In genomic region chr1:203592156-203592555, GRCh38 we compare ENCODE assay signal across 14 cellular contexts. TPM values are rescaled to one million over a fixed set of nuclear protein-coding genes. Genes with fewer than 3 reads are reported as not detected.
DNase-seq lines count a peak whose midpoint lies in the region; ATAC-seq and TF ChIP-seq lines count a peak whose summit lies in the region.
"Had no signal": no experiment of that assay in that cellular context is flagged by ENCODE, and none has a peak within 500 bp of the region (broad histone marks: within the 10 kb centered on the region; RNA-seq: fewer than 3 reads in every experiment).

No MANE protein-coding gene starts in this region.

- H3K36me3 ChIP-seq in mammary epithelial cell (ENCODE audit: insufficient read depth, low read length) (no peaks in the 10 kb centered on the region), thyroid gland (no peaks in the 10 kb centered on the region), suprapubic skin (no peaks in the 10 kb centered on the region)

- CTCF ChIA-PET in mammary epithelial cell (lab: Charles Lee; ENCODE audit: low non-redundant PET) (interaction anchor here (0.5 kb wide), 1 partner anchor 110 kb away, joined by 7 read pairs; no protein-coding TSS in a partner anchor), MCF 10A (lab: Yijun Ruan, JAX) (interaction anchor here (0.5 to 1.5 kb wide), 4 partner anchors 31 to 641 kb away, joined by 3 to 10 read pairs (median 4); no protein-coding TSS in a partner anchor)

- H3K4me3 ChIP-seq in mammary epithelial cell (replicated peaks in 1 of 3; ENCODE audit: insufficient read depth in 1 of 3, low read depth in 2 of 3, low read length in 3 of 3) (no peak overlapping the region), thyroid gland (replicated peaks in 1 of 3) (no peak overlapping the region), suprapubic skin (no peak overlapping the region)

- in situ Hi-C loops in mammary epithelial cell (cut with MboI; ENCODE audit: low sequenced_read_pairs in 2 of 2) = no loop called here

- H3K4me3 Mint-ChIP-seq in MCF 10A (ENCODE audit: unreplicated experiment) (no peak overlapping the region), mesothelial cell of epicardium (no peak overlapping the region)
- H3K4me3 Mint-ChIP-seq: dendritic cell treated with granulocyte-macrophage colony-stimulating factor and Interleukin-4, amounts not matched to agents 40 ng/mL and 50 ng/mL, for 4 days; naive B cell had no signal

- H3K4me1 Mint-ChIP-seq in MCF 10A (ENCODE audit: insufficient read depth, unreplicated experiment) (peaks cover 10% of the 10 kb centered on the region), mesothelial cell of epicardium (peaks cover 59% of the 10 kb centered on the region)
- H3K4me1 Mint-ChIP-seq: naive B cell had no signal

- H3K27ac ChIP-seq in mammary epithelial cell (ENCODE audit: insufficient read depth, low read depth, low read length) (no peak overlapping the region), thyroid gland (no peak overlapping the region), suprapubic skin (no peak overlapping the region)
- H3K27ac ChIP-seq: RWPE1, VCaP had no signal

- no peak for TF ChIP-seq CTCF in mammary epithelial cell (conservative IDR thresholded peaks at IDR 0.05 in 1 of 2, IDR thresholded peaks at IDR 0.05 in 1 of 2; ENCODE audit: extremely low read depth in 1 of 2, insufficient read depth in 1 of 2, low read depth in 1 of 2, low read length in 2 of 2)
- TF ChIP-seq CTCF in MCF 10A (IDR thresholded peaks at IDR 0.05; ENCODE audit: unreplicated experiment) = no peak
- no peak for TF ChIP-seq CTCF in mesothelial cell of epicardium (IDR thresholded peaks at IDR 0.05; ENCODE audit: unreplicated experiment)
- TF ChIP-seq CTCF in thyroid gland (IDR thresholded peaks at IDR 0.05) = no peak
- TF ChIP-seq CTCF in suprapubic skin (IDR thresholded peaks at IDR 0.05) = no peak

- no peak for DNase-seq in mammary epithelial cell
- DNase-seq in MCF 10A (ENCODE audit: unreplicated experiment) = no peak
- peak; percentile 5 for DNase-seq in cerebellar cortex (ENCODE audit: low spot score)
- peak; percentile 53 to 75 for DNase-seq in mesothelial cell of epicardium (ENCODE audit: low spot score in 2 of 2, unreplicated experiment in 2 of 2)
- peak; percentile 35 to 38 for DNase-seq in thyroid gland
- DNase-seq in suprapubic skin (ENCODE audit: low spot score in 2 of 2) = no peak
- DNase-seq in NOMO-1 treated with DMSO at 0.1 percent for 48 hours (lab: John Stamatoyannopoulos, UW; ENCODE audit: unreplicated experiment) = no peak
- DNase-seq: activated effector memory CD4-positive, alpha-beta T cell treated with Interleukin-2 at 50 U/mL for 16 hours; naive B cell; stimulated activated CD4-positive, alpha-beta T cell treated with anti-CD3 and anti-CD28 coated beads, Interleukin-4, amount 100 ng/mL, for 24 hours had no signal

- peaks cover 3% of the 10 kb centered on the region for H3K4me1 ChIP-seq in mammary epithelial cell (ENCODE audit: insufficient read depth, low read length)
- peaks cover 0 to 14% of the 10 kb centered on the region in 2 donors for H3K4me1 ChIP-seq in thyroid gland
- H3K4me1 ChIP-seq in suprapubic skin = no peaks in the 10 kb centered on the region

- H3K4me2 ChIP-seq in mammary epithelial cell (ENCODE audit: insufficient read depth, low read depth, low read length) = no peak overlapping the region

- intact Hi-C loops in mammary epithelial cell (cut with micrococcal nuclease) = loop anchor here (5.0 kb wide), 1 partner anchor 50 kb away; no protein-coding TSS in a partner anchor
- intact Hi-C loops in MCF 10A (cut with micrococcal nuclease) = no loop called here
- intact Hi-C loops in thyroid gland (cut with DNase I) = no loop called here

- TF ChIP-seq POLR2A in thyroid gland (IDR thresholded peaks at IDR 0.05) = no peak
- no peak for TF ChIP-seq POLR2A in suprapubic skin (IDR thresholded peaks at IDR 0.05)

- H3K9me3 ChIP-seq in mammary epithelial cell (replicated peaks; ENCODE audit: insufficient read depth, low read length) (no peaks in the 10 kb centered on the region), thyroid gland (no peaks in the 10 kb centered on the region), suprapubic skin (no peaks in the 10 kb centered on the region)

- H3K27me3 Mint-ChIP-seq in MCF 10A (ENCODE audit: insufficient read depth, unreplicated experiment) (no peaks in the 10 kb centered on the region), mesothelial cell of epicardium (ENCODE audit: low read depth) (no peaks in the 10 kb centered on the region)

- no peak for TF ChIP-seq EP300 in suprapubic skin (IDR thresholded peaks at IDR 0.05)

- WGBS in mammary epithelial cell (ENCODE audit: low coverage, missing lambda C conversion rate) = 18% methylated on average over 5 of the region's 8 CpGs
- WGBS in thyroid gland, 2 donors = 63 to 72% methylated on average over 7 to 8 of the region's 8 CpGs
- WGBS in suprapubic skin = 92% methylated on average over 7 of the region's 8 CpGs

- no TSS peak for BruUV-seq in mammary epithelial cell (replicated peaks; lab: Mats Ljungman, UMichigan)
- no TSS peak for BruUV-seq in MCF 10A (replicated peaks; lab: Mats Ljungman, UMichigan)

- no peaks in the 10 kb centered on the region for H3K79me2 ChIP-seq in mammary epithelial cell (ENCODE audit: insufficient read depth, low read length)

- H3K27ac Mint-ChIP-seq in MCF 10A (ENCODE audit: low read depth, unreplicated experiment) (no peak overlapping the region), mesothelial cell of epicardium (peak overlapping the region; percentile 98)
- H3K27ac Mint-ChIP-seq: dendritic cell treated with granulocyte-macrophage colony-stimulating factor and Interleukin-4, amounts not matched to agents 40 ng/mL and 50 ng/mL, for 4 days had no signal

- no peak for ATAC-seq in GM18868 (IDR thresholded peaks at IDR 0.05; ENCODE audit: unreplicated experiment)

- peak overlapping the region; percentile 9 for H2AFZ ChIP-seq in mammary epithelial cell (ENCODE audit: low read depth, low read length)

- H3K9ac ChIP-seq in mammary epithelial cell (ENCODE audit: insufficient read depth, low read length) = no peak overlapping the region

- H3K9me3 Mint-ChIP-seq in MCF 10A (ENCODE audit: unreplicated experiment) (no peaks in the 10 kb centered on the region), mesothelial cell of epicardium (no peaks in the 10 kb centered on the region)
- H3K9me3 Mint-ChIP-seq: dendritic cell treated with granulocyte-macrophage colony-stimulating factor and Interleukin-4, amounts not matched to agents 40 ng/mL and 50 ng/mL, for 4 days; naive B cell had no signal

- H3K36me3 Mint-ChIP-seq in MCF 10A (ENCODE audit: insufficient read depth, unreplicated experiment) (no peaks in the 10 kb centered on the region), mesothelial cell of epicardium (no peaks in the 10 kb centered on the region)
- H3K36me3 Mint-ChIP-seq: naive B cell had no signal

- POLR2A ChIA-PET in MCF 10A (lab: Yijun Ruan, JAX) = interaction anchor here (0.7 kb wide), 1 partner anchor 46 kb away, joined by 3 read pairs; no protein-coding TSS in a partner anchor

- H3K27me3 ChIP-seq in mammary epithelial cell (ENCODE audit: insufficient read depth, low read length) = no peaks in the 10 kb centered on the region
- H3K27me3 ChIP-seq in thyroid gland = no peaks in the 10 kb centered on the region
- H3K27me3 ChIP-seq in suprapubic skin = no peaks in the 10 kb centered on the region

- no peaks in the 10 kb centered on the region for H4K20me1 ChIP-seq in mammary epithelial cell (ENCODE audit: insufficient read depth, low read length)

- dilution Hi-C loops in mammary epithelial cell (cut with HindIII; ENCODE audit: low sequenced_read_pairs) = no loop called here

RNA-seq across cellular contexts. Expression of gene ATP2B4, which starts 34.5 kb away (rescaled TPM):
- total RNA-seq in mammary epithelial cell (10 to 100 TPM; 70.5 to 91.1 TPM), MCF 10A (2022) (15.4 and 17.0 TPM in 2 replicates), mesothelial cell of epicardium (234 to 238 TPM (median 237 TPM) in 3 replicates), thyroid gland (10 to 100 TPM; 41.3 to 46.1 (median 42.7) TPM), suprapubic skin (100 to 1,000 TPM; 164 to 220 (median 166) TPM)
- 67.7 TPM for polyA plus RNA-seq in mammary epithelial cell
- polyA minus RNA-seq in mammary epithelial cell = 229 TPM

Comparison
In these comparisons a context has a peak if more than half of its experiments do, and no peak if none do; other contexts are left out.
1. DNase-seq: peak in cerebellar cortex (single experiment), mesothelial cell of epicardium (2 of 2) and thyroid gland (2 of 2); none in mammary epithelial cell (single experiment), MCF 10A (single experiment), suprapubic skin (0 of 2) and NOMO-1 treated with DMSO at 0.1 percent for 48 hours (single experiment).